In genomic region chr4:122716825-122717448, GRCh38 we compare ENCODE assay signal across 8 cellular contexts. TPM values are rescaled to one million over a fixed set of nuclear protein-coding genes. Genes with fewer than 3 reads are reported as not detected.
DNase-seq lines count a peak whose midpoint lies in the region; ATAC-seq, FAIRE-seq and TF ChIP-seq lines count a peak whose summit lies in the region.

No MANE protein-coding gene starts in this region.

- peak; percentile 94 for TF ChIP-seq CTCF in A673 (conservative IDR thresholded peaks at IDR 0.05; ENCODE audit: low read depth, low read length)

- BruUV-seq in A673 (replicated peaks; lab: Mats Ljungman, UMichigan) = no TSS peak

- H3K4me1 ChIP-seq in A673 (ENCODE audit: insufficient read depth, low read length, poor library complexity, severe bottlenecking) = no peaks in the 10 kb centered on the region

- H3K4me3 ChIP-seq in A673 (ENCODE audit: low read depth, low read length, poor library complexity, severe bottlenecking) = no peak overlapping the region

- DNase-seq in A673 (ENCODE audit: low spot score) (peak; percentile 81), GM12891 (ENCODE audit: insufficient read length, low spot score) (peak; percentile 46), NCI-H2107 treated with DMSO at 0.1 percent for 48 hours (lab: John Stamatoyannopoulos, UW; ENCODE audit: unreplicated experiment) (peak; percentile 19), dermis microvascular lymphatic vessel endothelial cell (ENCODE audit: low read depth in 2 of 2) (peak; percentile 53 to 80), medulla oblongata (ENCODE audit: extremely low spot score) (peak; percentile 75)
- DNase-seq in activated CD4-positive, alpha-beta T cell treated with anti-CD3 and anti-CD28 coated beads, Interleukin-2, amount 50 U/mL, for 4 hours = peak; percentile 75 to 79
- DNase-seq in stimulated activated CD8-positive, alpha-beta memory T cell treated with anti-CD3 and anti-CD28 coated beads, Interleukin-4, amount 100 ng/mL, for 24 hours (ENCODE audit: low read depth) = peak; percentile 56

- CTCF ChIA-PET in A673 (lab: Charles Lee) = interaction anchor here (1.0 kb wide), 5 partner anchors 16 to 214 kb away, joined by 4 to 6 read pairs (median 4); partner anchors contain the start of gene BBS12

- peak; percentile 82 for FAIRE-seq in GM12891 (lab: Jason Lieb, UNC)

- TF ChIP-seq POLR2A in GM12891 (IDR thresholded peaks at IDR 0.05; ENCODE audit: low read depth, low read length) = no peak

- no peaks in the 10 kb centered on the region for H3K9me3 ChIP-seq in A673 (ENCODE audit: low read depth, low read length, poor library complexity, severe bottlenecking)

- H3K36me3 ChIP-seq in A673 (ENCODE audit: insufficient read depth, low read length, poor library complexity, severe bottlenecking) = no peaks in the 10 kb centered on the region

- ATAC-seq in HG02852 (IDR thresholded peaks at IDR 0.05; ENCODE audit: unreplicated experiment) = peak; percentile 92

- intact Hi-C loops in A673 (cut with micrococcal nuclease; ENCODE audit: unreplicated experiment) = loop anchor here (2.0 kb wide), 1 partner anchor 114 kb away; no protein-coding TSS in a partner anchor

- H3K27me3 ChIP-seq in A673 (replicated peaks; ENCODE audit: insufficient read depth, low read depth, low read length, poor library complexity) = no peaks in the 10 kb centered on the region

- POLR2A ChIA-PET in A673 (lab: Charles Lee; ENCODE audit: low non-redundant PET) = no interaction called here

- no peak overlapping the region for H3K27ac ChIP-seq in A673 (ENCODE audit: low read depth, low read length, poor library complexity, severe bottlenecking)

TF ChIP-seq in GM12891, 5 proteins besides CTCF, POLR2A, EP300 and RAD21:
- TF ChIP-seq SPI1 (IDR thresholded peaks at IDR 0.05; ENCODE audit: low read depth, low read length) = no peak
- TF ChIP-seq TAF1 (IDR thresholded peaks at IDR 0.05; ENCODE audit: low read depth, low read length) = no peak
- no peak for TF ChIP-seq PAX5 (IDR thresholded peaks at IDR 0.05; ENCODE audit: insufficient read depth, low read length, severe bottlenecking)
- no peak for TF ChIP-seq POLR2AphosphoS5 (IDR thresholded peaks at IDR 0.05; ENCODE audit: low read depth, low read length)
- TF ChIP-seq POU2F2 (IDR thresholded peaks at IDR 0.05; ENCODE audit: low read depth, low read length) = no peak
TF ChIP-seq in GM12891: peak in this region for 0.

RNA-seq across cellular contexts. Expression of gene BBS12, which starts 15.6 kb away (rescaled TPM):
- total RNA-seq in A673 (2021) (1.9 and 2.6 TPM in 2 replicates), dermis microvascular lymphatic vessel endothelial cell (4.3 and 4.4 TPM in 2 replicates)
- polyA plus RNA-seq in GM12891 (2012; ENCODE audit: low read depth, missing spikeins) = 0.37 TPM

Comparison
In these comparisons a context has a peak if more than half of its experiments do, and no peak if none do; other contexts are left out.
1. DNase-seq: peak in every context shown above with its lines; median percentile 81 in A673; 77 in activated CD4-positive, alpha-beta T cell treated with anti-CD3 and anti-CD28 coated beads, Interleukin-2, amount 50 U/mL, for 4 hours; 75 in medulla oblongata; 66 in dermis microvascular lymphatic vessel endothelial cell; 56 in stimulated activated CD8-positive, alpha-beta memory T cell treated with anti-CD3 and anti-CD28 coated beads, Interleukin-4, amount 100 ng/mL, for 24 hours; 46 in GM12891; 19 in NCI-H2107 treated with DMSO at 0.1 percent for 48 hours.